23 cellular contexts compared by ENCODE assay signal in genomic region chrX:101450951-101451350, GRCh38. TPM values are rescaled to one million over a fixed set of nuclear protein-coding genes. Genes with fewer than 3 reads are reported as not detected.
A peak's percentile ranks its signal among the peaks of the same experiment; 100 is the strongest.
DNase-seq lines count a peak whose midpoint lies in the region; ATAC-seq, FAIRE-seq and TF ChIP-seq lines count a peak whose summit lies in the region.
"Had no signal": no experiment of that assay in that cellular context is flagged by ENCODE, and none has a peak within 500 bp of the region (broad histone marks: within the 10 kb centered on the region; RNA-seq: fewer than 3 reads in every experiment).

No MANE protein-coding gene starts in this region.

- CTCF ChIA-PET in endothelial cell of umbilical vein (lab: Charles Lee), result no interaction called here
- CTCF ChIA-PET in activated CD4-positive, alpha-beta memory T cell treated with anti-CD3 and anti-CD28 coated beads, Interleukin-2, amount 10 ng/mL, durations not matched to agents 7 days and 5 days (lab: Charles Lee), result no interaction called here

- TF ChIP-seq POLR2A in endothelial cell of umbilical vein (IDR thresholded peaks at IDR 0.05; ENCODE audit: low read depth, low read length) (no peak), upper lobe of left lung (IDR thresholded peaks at IDR 0.05) (no peak)

- H3K79me1 ChIP-seq in H9 (ENCODE audit: insufficient read depth, low read depth, low read length, poor library complexity, severe bottlenecking), result no peaks in the 10 kb centered on the region

- FAIRE-seq in endothelial cell of umbilical vein (lab: Jason Lieb, UNC), result no peak
- FAIRE-seq: urothelium cell line had no signal

- DNase-seq in Right ventricle myocardium inferior (ENCODE audit: missing footprints) (peak; percentile 74), cardiac septum (ENCODE audit: low spot score) (no peak), endothelial cell of umbilical vein (ENCODE audit: low read depth, low spot score) (no peak), iris pigment epithelial cell (ENCODE audit: low read depth) (peak; percentile 75), upper lobe of left lung (no peak), H9 (no peak)
- DNase-seq in effector CD4-positive, alpha-beta T cell, result no peak
- no peak for DNase-seq in activated CD4-positive, alpha-beta memory T cell treated with anti-CD3 and anti-CD28 coated beads, Interleukin-2, amount 10 ng/mL, durations not matched to agents 7 days and 5 days
- DNase-seq: DMS 273 treated with DMSO at 0.1 percent for 48 hours; effector CD8-positive, alpha-beta T cell; natural killer cell; NCI-H1105 treated with DMSO at 0.1 percent for 48 hours; NCI-H2171 treated with DMSO at 0.1 percent for 48 hours; stimulated activated CD4-positive, alpha-beta T cell treated with anti-CD3 and anti-CD28 coated beads, Interleukin-15, amount 100 ng/mL, for 24 hours; stimulated activated naive CD4-positive, alpha-beta T cell had no signal

- 70 to 100% methylated on average over 1 to 2 of the region's 2 CpGs for WGBS in upper lobe of left lung, 2 donors
- WGBS in H9 (ENCODE audit: extremely low coverage, insufficient read length, low lambda C conversion rate), result no CpG with 5 or more reads among the region's 2 CpGs

- no peaks in the 10 kb centered on the region for H3K79me2 ChIP-seq in endothelial cell of umbilical vein (ENCODE audit: control insufficient read depth, insufficient read depth, low read length)
- no peaks in the 10 kb centered on the region for H3K79me2 ChIP-seq in H9 (ENCODE audit: insufficient read depth, low read length)

- no peak overlapping the region for H2BK15ac ChIP-seq in H9 (ENCODE audit: low read depth, low read length)

- H3K4ac ChIP-seq in H9 (ENCODE audit: low read depth, low read length), result no peak overlapping the region

- H3K18ac ChIP-seq in H9 (ENCODE audit: insufficient read length, low read depth, low read length), result no peak overlapping the region

- ATAC-seq in Right ventricle myocardium inferior, result peak; percentile 72
- ATAC-seq in upper lobe of left lung (ENCODE audit: low FRiP score in 2 of 2), result peak; percentile 37 to 68
- ATAC-seq: activated CD4-positive, CD25-positive, alpha-beta regulatory T cell treated with anti-CD3 and anti-CD28 coated beads, Interleukin-2, amount 50 U/mL, for 24 hours; natural killer cell had no signal

- no peak overlapping the region for H3K4me2 ChIP-seq in endothelial cell of umbilical vein (ENCODE audit: insufficient read depth, low read length)
- no peak overlapping the region for H3K4me2 ChIP-seq in H9 (ENCODE audit: insufficient read depth, insufficient read length, low read length)

- no peak overlapping the region for H2AK5ac ChIP-seq in H9 (ENCODE audit: insufficient read length, low read length)

- H3K27ac ChIP-seq in endothelial cell of umbilical vein (ENCODE audit: insufficient read depth, low read depth, low read length) (peak overlapping the region; percentile 34), upper lobe of left lung (no peak overlapping the region), H9 (ENCODE audit: insufficient read length, low read depth, low read length) (no peak overlapping the region)
- H3K27ac ChIP-seq: BLaER1 treated with 17β-estradiol and CSF1 and Interleukin-3, amounts not matched to agents 10 nM and 100 nM had no signal

- H3K9me1 ChIP-seq in endothelial cell of umbilical vein (replicated peaks; ENCODE audit: control insufficient read depth, extremely low read depth, insufficient read depth, low read length), result no peaks in the 10 kb centered on the region

- no peaks in the 10 kb centered on the region for H3K9me3 ChIP-seq in endothelial cell of umbilical vein (replicated peaks; ENCODE audit: control insufficient read depth, insufficient read depth, low read length)
- no peaks in the 10 kb centered on the region for H3K9me3 ChIP-seq in upper lobe of left lung
- peaks cover 33% of the 10 kb centered on the region for H3K9me3 ChIP-seq in H9 (ENCODE audit: control insufficient read depth, low read depth, low read length)
- H3K9me3 ChIP-seq: adrenal gland had no signal

- no peak overlapping the region for H2BK120ac ChIP-seq in H9 (ENCODE audit: low read depth, low read length, poor library complexity, severe bottlenecking)

- intact Hi-C loops in Right ventricle myocardium inferior (cut with DNase I) (no loop called here), cardiac septum (cut with DNase I) (no loop called here), endothelial cell of umbilical vein (cut with micrococcal nuclease) (no loop called here)

- H3K4me3 ChIP-seq in endothelial cell of umbilical vein (replicated peaks in 1 of 3; ENCODE audit: insufficient read depth in 1 of 3, low read depth in 1 of 3, low read length in 3 of 3), result no peak overlapping the region
- H3K4me3 ChIP-seq in upper lobe of left lung, result no peak overlapping the region
- H3K4me3 ChIP-seq: adrenal gland; BLaER1 treated with 17β-estradiol and CSF1 and Interleukin-3, amounts not matched to agents 10 nM and 100 nM had no signal

- H3K36me3 ChIP-seq in endothelial cell of umbilical vein (ENCODE audit: control insufficient read depth in 2 of 2, extremely low read depth in 1 of 2, insufficient read depth in 2 of 2, low read length in 2 of 2) (no peaks in the 10 kb centered on the region), upper lobe of left lung (peaks cover 0 to 12% (median 0%) of the 10 kb centered on the region in 4 donors)
- H3K36me3 ChIP-seq: adrenal gland had no signal

- H3K23ac ChIP-seq in H9 (ENCODE audit: insufficient read length, low read depth, low read length), result no peak overlapping the region

- POLR2A ChIA-PET in endothelial cell of umbilical vein (lab: Charles Lee), result no interaction called here
- POLR2A ChIA-PET in activated CD4-positive, alpha-beta memory T cell treated with anti-CD3 and anti-CD28 coated beads, Interleukin-2, amount 10 ng/mL, durations not matched to agents 7 days and 5 days (lab: Charles Lee), result no interaction called here

- H4K5ac ChIP-seq in H9 (ENCODE audit: insufficient read length, low read depth, low read length), result no peak overlapping the region

- H3K27ac Mint-ChIP-seq in activated CD4-positive, alpha-beta memory T cell treated with anti-CD3 and anti-CD28 coated beads, Interleukin-2, amount 10 ng/mL, durations not matched to agents 7 days and 5 days, result no peak overlapping the region
- no peak overlapping the region for H3K27ac Mint-ChIP-seq in H9
- H3K27ac Mint-ChIP-seq: activated T-helper 2 cell treated with anti-CD3 and anti-CD28 coated beads, Interferon-gamma antibody, Interleukin-2, Interleukin-4, amounts not matched to agents 10 μg/mL and 5 μg/mL and 100 μg/mL, durations not matched to agents 14 hours and 24 hours and 36 hours; natural killer cell; progenitor cell of endocrine pancreas; T-helper 2 cell treated with Interferon-gamma antibody and Interleukin-4, amounts not matched to agents 5 μg/mL and 100 μg/mL, for 36 hours had no signal

- H3K23me2 ChIP-seq in H9 (ENCODE audit: insufficient read length, low read depth, low read length, poor library complexity, severe bottlenecking), result no peaks in the 10 kb centered on the region

- H3K9ac ChIP-seq in endothelial cell of umbilical vein (replicated peaks; ENCODE audit: extremely low read depth, insufficient read depth, low read length) (no peak overlapping the region), H9 (ENCODE audit: extremely low read depth, insufficient read length, low read length) (no peak overlapping the region)
- H3K9ac ChIP-seq: BLaER1 treated with 17β-estradiol and CSF1 and Interleukin-3, amounts not matched to agents 10 nM and 100 nM had no signal

- TF ChIP-seq CTCF in endothelial cell of umbilical vein (IDR thresholded peaks at IDR 0.05; ENCODE audit: extremely low read depth in 1 of 2, insufficient read depth in 1 of 2, low read depth in 1 of 2, low read length in 2 of 2), result no peak
- TF ChIP-seq CTCF in upper lobe of left lung (IDR thresholded peaks at IDR 0.05), result no peak
- TF ChIP-seq CTCF in H9 (conservative IDR thresholded peaks at IDR 0.05), result no peak

- H2BK20ac ChIP-seq in H9 (ENCODE audit: low read depth, low read length, poor library complexity, severe bottlenecking), result no peak overlapping the region

- H4K20me1 ChIP-seq in endothelial cell of umbilical vein (replicated peaks; ENCODE audit: control insufficient read depth, extremely low read depth, insufficient read depth, low read length) (no peaks in the 10 kb centered on the region), H9 (ENCODE audit: control insufficient read depth, insufficient read depth, insufficient read length) (no peaks in the 10 kb centered on the region)
- H4K20me1 ChIP-seq: BLaER1 treated with 17β-estradiol and CSF1 and Interleukin-3, amounts not matched to agents 10 nM and 100 nM had no signal

- H2BK5ac ChIP-seq in H9 (ENCODE audit: insufficient read length, low read length), result no peak overlapping the region

- no peak overlapping the region for H2BK12ac ChIP-seq in H9 (ENCODE audit: insufficient read length, low read depth, low read length)

- TF ChIP-seq EP300 in upper lobe of left lung (IDR thresholded peaks at IDR 0.05), result no peak

- H3K27me3 ChIP-seq in endothelial cell of umbilical vein (ENCODE audit: control insufficient read depth in 2 of 2, insufficient read depth in 2 of 2, low read length in 2 of 2) (no peaks in the 10 kb centered on the region), upper lobe of left lung (no peaks in the 10 kb centered on the region), H9 (ENCODE audit: insufficient read depth, low read length) (no peaks in the 10 kb centered on the region)
- H3K27me3 ChIP-seq: adrenal gland; BLaER1 treated with 17β-estradiol and CSF1 and Interleukin-3, amounts not matched to agents 10 nM and 100 nM had no signal

- no peaks in the 10 kb centered on the region for H3K9me3 Mint-ChIP-seq in activated CD4-positive, alpha-beta memory T cell treated with anti-CD3 and anti-CD28 coated beads, Interleukin-2, amount 10 ng/mL, durations not matched to agents 7 days and 5 days
- peaks cover 55 to 60% of the 10 kb centered on the region in 2 experiments for H3K9me3 Mint-ChIP-seq in H9

- no peak overlapping the region for H3T11ph ChIP-seq in H9 (ENCODE audit: low read length)

- no peak overlapping the region for H3K14ac ChIP-seq in H9 (ENCODE audit: insufficient read depth, low read length)

- dilution Hi-C loops in endothelial cell of umbilical vein (cut with MboI; ENCODE audit: extremely low pct_ligation_motif_present, low sequenced_read_pairs), result no loop called here

- H4K91ac ChIP-seq in H9 (ENCODE audit: insufficient read length, low read depth, low read length), result no peak overlapping the region

- no peak overlapping the region for H3K4me3 Mint-ChIP-seq in activated CD4-positive, alpha-beta memory T cell treated with anti-CD3 and anti-CD28 coated beads, Interleukin-2, amount 10 ng/mL, durations not matched to agents 7 days and 5 days
- H3K4me3 Mint-ChIP-seq in H9, result no peak overlapping the region
- H3K4me3 Mint-ChIP-seq: natural killer cell; T-helper 2 cell treated with Interferon-gamma antibody and Interleukin-4, amounts not matched to agents 5 μg/mL and 100 μg/mL, for 36 hours had no signal

- no TSS peak for BruUV-seq in endothelial cell of umbilical vein (replicated peaks; lab: Mats Ljungman, UMichigan)

- H3K27me3 Mint-ChIP-seq in activated CD4-positive, alpha-beta memory T cell treated with anti-CD3 and anti-CD28 coated beads, Interleukin-2, amount 10 ng/mL, durations not matched to agents 7 days and 5 days, result no peaks in the 10 kb centered on the region
- H3K27me3 Mint-ChIP-seq in H9 (ENCODE audit: low read depth), result no peaks in the 10 kb centered on the region
- H3K27me3 Mint-ChIP-seq: progenitor cell of endocrine pancreas had no signal

- no peaks in the 10 kb centered on the region for H3K36me3 Mint-ChIP-seq in activated CD4-positive, alpha-beta memory T cell treated with anti-CD3 and anti-CD28 coated beads, Interleukin-2, amount 10 ng/mL, durations not matched to agents 7 days and 5 days (ENCODE audit: low read depth)
- H3K36me3 Mint-ChIP-seq in H9 (ENCODE audit: insufficient read depth in 1 of 3, low read depth in 3 of 3), result peaks cover 5 to 35% (median 24%) of the 10 kb centered on the region in 3 experiments

- H3K4me1 ChIP-seq in endothelial cell of umbilical vein (ENCODE audit: control insufficient read depth, extremely low read depth, insufficient read depth, low read length), result peaks cover 7% of the 10 kb centered on the region
- peaks cover 0 to 3% (median 0%) of the 10 kb centered on the region in 4 donors for H3K4me1 ChIP-seq in upper lobe of left lung
- H3K4me1 ChIP-seq in H9 (ENCODE audit: insufficient read depth, low read length), result no peaks in the 10 kb centered on the region
- H3K4me1 ChIP-seq: adrenal gland had no signal

- peaks cover 2% of the 10 kb centered on the region for H3K4me1 Mint-ChIP-seq in activated CD4-positive, alpha-beta memory T cell treated with anti-CD3 and anti-CD28 coated beads, Interleukin-2, amount 10 ng/mL, durations not matched to agents 7 days and 5 days
- no peaks in the 10 kb centered on the region for H3K4me1 Mint-ChIP-seq in H9
- H3K4me1 Mint-ChIP-seq: natural killer cell had no signal

- no peak overlapping the region for H3K56ac ChIP-seq in H9 (ENCODE audit: insufficient read length, low read depth, low read length)

- H2AFZ ChIP-seq in endothelial cell of umbilical vein (ENCODE audit: low read depth, low read length), result no peak overlapping the region
- H2AFZ ChIP-seq in H9 (ENCODE audit: low read length), result no peak overlapping the region

- H4K8ac ChIP-seq in H9 (replicated peaks; ENCODE audit: insufficient read length, low read depth, low read length), result no peak overlapping the region

RNA-seq across cellular contexts. Expression of gene ARMCX4, which starts 34.3 kb away (rescaled TPM):
- total RNA-seq in Right ventricle myocardium inferior (5.3 TPM), cardiac septum (7.4 TPM), endothelial cell of umbilical vein (17.6 and 19.9 TPM in 2 replicates), upper lobe of left lung (10 to 100 TPM in 4 of 6 donors, 1 to 10 TPM in 2; 7.7 to 36.7 (median 11.6) TPM), H9 (2021) (17.0 and 17.3 TPM in 2 replicates)
- polyA plus RNA-seq in endothelial cell of umbilical vein, result 3.8 and 4.7 TPM in 2 replicates
- polyA plus RNA-seq in endothelial cell of umbilical vein (2011; cell fraction: cytosol; rRNA removed), result 4.6 and 5.8 TPM in 2 replicates
- 39.3 and 44.8 TPM in 2 replicates for polyA plus RNA-seq in endothelial cell of umbilical vein (2011; cell fraction: nucleus; rRNA removed)
- 8.1 and 12.4 TPM in 2 replicates for polyA plus RNA-seq in endothelial cell of umbilical vein (2012)
- polyA minus RNA-seq in endothelial cell of umbilical vein, result 10.5 and 12.6 TPM in 2 replicates
- polyA minus RNA-seq in endothelial cell of umbilical vein (2011; cell fraction: cytosol; rRNA and poly(A)+ RNA removed), result not detected
- 12.8 and 16.1 TPM in 2 replicates for polyA minus RNA-seq in endothelial cell of umbilical vein (2011; cell fraction: nucleus; rRNA and poly(A)+ RNA removed)
- 1 to 10 TPM; 2.5 to 2.8 TPM for total RNA-seq in activated CD4-positive, alpha-beta memory T cell treated with anti-CD3 and anti-CD28 coated beads, Interleukin-2, amount 10 ng/mL, durations not matched to agents 7 days and 5 days
- total RNA-seq: A172 had no signal

RNA-seq across cellular contexts. Expression of gene HNRNPH2, which starts 42.9 kb away (rescaled TPM):
- total RNA-seq in Right ventricle myocardium inferior, result 53.5 TPM
- 55.6 TPM for total RNA-seq in cardiac septum
- 58.5 and 59.1 TPM in 2 replicates for total RNA-seq in endothelial cell of umbilical vein
- polyA plus RNA-seq in endothelial cell of umbilical vein, result 17.0 and 29.3 TPM in 2 replicates
- polyA plus RNA-seq in endothelial cell of umbilical vein (2011; cell fraction: cytosol; rRNA removed), result 31.9 and 32.5 TPM in 2 replicates
- 19.9 and 24.1 TPM in 2 replicates for polyA plus RNA-seq in endothelial cell of umbilical vein (2011; cell fraction: nucleus; rRNA removed)
- 66.6 and 86.3 TPM in 2 replicates for polyA plus RNA-seq in endothelial cell of umbilical vein (2012)
- 39.9 and 49.1 TPM in 2 replicates for polyA minus RNA-seq in endothelial cell of umbilical vein
- 18.6 TPM for polyA minus RNA-seq in endothelial cell of umbilical vein (2011; cell fraction: cytosol; rRNA and poly(A)+ RNA removed)
- 11.4 and 12.8 TPM in 2 replicates for polyA minus RNA-seq in endothelial cell of umbilical vein (2011; cell fraction: nucleus; rRNA and poly(A)+ RNA removed)
- 10 to 100 TPM; 30.4 to 66.6 (median 59.4) TPM for total RNA-seq in upper lobe of left lung
- 10 to 100 TPM; 46.2 TPM for total RNA-seq in activated CD4-positive, alpha-beta memory T cell treated with anti-CD3 and anti-CD28 coated beads, Interleukin-2, amount 10 ng/mL, durations not matched to agents 7 days and 5 days
- total RNA-seq in H9 (2021), result 60.2 and 63.2 TPM in 2 replicates

RNA-seq across cellular contexts. Expression of gene GLA, which starts 43.2 kb away (rescaled TPM):
- total RNA-seq in Right ventricle myocardium inferior (12.6 TPM), cardiac septum (6.8 TPM), endothelial cell of umbilical vein (36.8 and 39.4 TPM in 2 replicates), upper lobe of left lung (10 to 100 TPM; 18.9 to 54.0 (median 30.7) TPM), H9 (2021) (40.3 and 41.9 TPM in 2 replicates)
- polyA plus RNA-seq in endothelial cell of umbilical vein, result 30.6 and 33.0 TPM in 2 replicates
- 32.4 and 32.5 TPM in 2 replicates for polyA plus RNA-seq in endothelial cell of umbilical vein (2011; cell fraction: cytosol; rRNA removed)
- 47.4 and 62.7 TPM in 2 replicates for polyA plus RNA-seq in endothelial cell of umbilical vein (2011; cell fraction: nucleus; rRNA removed)
- polyA plus RNA-seq in endothelial cell of umbilical vein (2012), result 37.0 and 50.4 TPM in 2 replicates
- 18.9 and 22.1 TPM in 2 replicates for polyA minus RNA-seq in endothelial cell of umbilical vein
- 31.0 TPM for polyA minus RNA-seq in endothelial cell of umbilical vein (2011; cell fraction: cytosol; rRNA and poly(A)+ RNA removed)
- 10.0 and 19.7 TPM in 2 replicates for polyA minus RNA-seq in endothelial cell of umbilical vein (2011; cell fraction: nucleus; rRNA and poly(A)+ RNA removed)
- 10 to 100 TPM; 35.6 to 38.3 TPM for total RNA-seq in activated CD4-positive, alpha-beta memory T cell treated with anti-CD3 and anti-CD28 coated beads, Interleukin-2, amount 10 ng/mL, durations not matched to agents 7 days and 5 days

Comparison
In these comparisons a context has a peak if more than half of its experiments do, and no peak if none do; other contexts are left out.
1. DNase-seq: peak in Right ventricle myocardium inferior (single experiment) and iris pigment epithelial cell (single experiment); none in cardiac septum (single experiment), endothelial cell of umbilical vein (single experiment), upper lobe of left lung (0 of 2), effector CD4-positive, alpha-beta T cell (single experiment), activated CD4-positive, alpha-beta memory T cell treated with anti-CD3 and anti-CD28 coated beads, Interleukin-2, amount 10 ng/mL, durations not matched to agents 7 days and 5 days (single experiment) and H9 (single experiment).